In the genomic region with DNA sequence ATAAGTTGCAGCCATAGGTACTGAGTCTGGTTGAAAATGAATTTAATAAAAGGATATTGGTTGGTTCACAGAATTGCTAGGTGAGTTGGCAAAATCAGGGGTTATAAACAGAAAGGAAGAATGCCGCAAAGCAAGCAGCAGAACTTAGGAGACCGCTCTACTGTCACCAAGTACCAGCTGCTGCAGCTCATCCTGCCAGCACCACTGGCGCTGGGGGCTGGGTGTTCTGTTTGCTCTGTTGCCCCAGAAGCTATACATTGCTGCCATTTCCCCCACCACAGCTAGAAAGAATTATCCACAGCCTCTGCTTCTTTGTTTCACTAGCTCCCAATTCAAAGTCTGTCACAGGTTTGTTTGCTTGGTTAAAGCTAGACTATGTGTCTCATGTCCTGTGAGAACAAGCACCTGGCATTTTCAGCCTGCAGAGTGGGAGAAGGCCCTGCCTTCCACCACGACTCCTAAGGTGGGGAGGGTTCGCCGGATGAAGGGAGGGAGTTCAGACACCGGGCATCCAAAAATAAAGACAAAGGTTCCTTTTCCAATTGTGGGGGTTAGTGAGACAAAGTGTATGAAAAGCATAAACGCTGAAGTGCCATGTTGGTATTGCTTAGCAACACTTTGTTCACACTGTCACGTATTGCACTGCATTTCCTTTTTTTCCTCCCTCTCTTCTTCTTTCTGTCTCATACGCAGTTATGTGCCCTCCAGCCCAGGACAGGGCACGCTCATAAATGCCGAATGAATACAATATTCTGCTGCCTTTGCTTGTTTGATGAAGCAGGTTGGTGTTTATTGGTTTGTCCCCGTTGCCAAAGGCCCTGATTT, we compare ENCODE assay signal across 1 cellular context.
TF ChIP-seq lines count a peak whose summit lies in the region.

No MANE protein-coding gene starts in this region.

TF ChIP-seq in H1, 55 proteins besides CTCF, POLR2A, EP300 and RAD21 (continued from another document):
- TF ChIP-seq ATF2 (IDR thresholded peaks at IDR 0.05; ENCODE audit: low read length), result no peak
